ENCODE assay signal across 18 cellular contexts in genomic region chr2:237862528-237862895, GRCh38. TPM values are rescaled to one million over a fixed set of nuclear protein-coding genes. Genes with fewer than 3 reads are reported as not detected.
DNase-seq lines count a peak whose midpoint lies in the region; ATAC-seq and TF ChIP-seq lines count a peak whose summit lies in the region.
"Had no signal": no experiment of that assay in that cellular context is flagged by ENCODE, and none has a peak within 500 bp of the region (broad histone marks: within the 10 kb centered on the region; RNA-seq: fewer than 3 reads in every experiment).

No MANE protein-coding gene starts in this region.

- peaks cover 33% of the 10 kb centered on the region for H3K79me2 ChIP-seq in HCT116 (ENCODE audit: insufficient read depth, low read length)

- H3K9me3 ChIP-seq in HCT116 (ENCODE audit: control insufficient read depth in 1 of 2, insufficient read depth in 1 of 2, low read depth in 1 of 2, low read length in 2 of 2) (no peaks in the 10 kb centered on the region), body of pancreas (no peaks in the 10 kb centered on the region), stomach smooth muscle (ENCODE audit: control insufficient read depth in 2 of 2, low read length in 2 of 2) (no peaks in the 10 kb centered on the region)
- H3K9me3 ChIP-seq: esophagus squamous epithelium had no signal

- CTCF ChIA-PET in HCT116 (lab: Charles Lee): interaction anchor here (2.0 kb wide), 1 partner anchor 61 kb away, joined by 7 read pairs; no protein-coding TSS in a partner anchor

- no peak overlapping the region for H2AFZ ChIP-seq in HCT116 (ENCODE audit: low read depth, low read length, poor library complexity, severe bottlenecking)

- peak overlapping the region; percentile 90 for H3K27ac ChIP-seq in HCT116 (ENCODE audit: low read depth, low read length)
- peak overlapping the region; percentile 55 to 96 (median 90) for H3K27ac ChIP-seq in body of pancreas
- peak overlapping the region; percentile 94 for H3K27ac ChIP-seq in stomach smooth muscle (ENCODE audit: low read length)
- H3K27ac ChIP-seq: cardiac muscle cell had no signal

- H3K36me3 ChIP-seq in HCT116 (ENCODE audit: control insufficient read depth in 1 of 2, insufficient read depth in 2 of 2, low read length in 2 of 2) (no peaks in the 10 kb centered on the region), body of pancreas (replicated peaks in 1 of 2; ENCODE audit: insufficient read depth in 1 of 2, low read depth in 2 of 2) (no peaks in the 10 kb centered on the region), stomach smooth muscle (ENCODE audit: control insufficient read depth in 2 of 2, insufficient read depth in 2 of 2, low read length in 2 of 2) (no peaks in the 10 kb centered on the region)
- H3K36me3 ChIP-seq: cardiac muscle cell, esophagus squamous epithelium had no signal

- ATAC-seq in HCT116: no peak
- ATAC-seq in body of pancreas: no peak
- no peak for ATAC-seq in HG03139 (IDR thresholded peaks at IDR 0.05; ENCODE audit: unreplicated experiment)

- POLR2A ChIA-PET in HCT116 (lab: Charles Lee): no interaction called here

- H3K9me2 ChIP-seq in HCT116 (ENCODE audit: insufficient read depth): no peaks in the 10 kb centered on the region

- peaks cover 69 to 89% of the 10 kb centered on the region in 2 experiments for H3K4me1 ChIP-seq in HCT116 (ENCODE audit: control insufficient read depth in 1 of 2, insufficient read depth in 2 of 2, low read length in 2 of 2)
- peaks cover 79% of the 10 kb centered on the region for H3K4me1 ChIP-seq in body of pancreas
- H3K4me1 ChIP-seq in stomach smooth muscle (ENCODE audit: control insufficient read depth, insufficient read depth, low read length): peaks cover 58% of the 10 kb centered on the region

- H4K20me1 ChIP-seq in HCT116 (ENCODE audit: insufficient read depth): no peaks in the 10 kb centered on the region

- peak overlapping the region; percentile 93 for H3K4me2 ChIP-seq in HCT116 (ENCODE audit: low read length)

- H3K27me3 ChIP-seq in HCT116 (ENCODE audit: insufficient read depth, low read length) (no peaks in the 10 kb centered on the region), body of pancreas (no peaks in the 10 kb centered on the region), stomach smooth muscle (ENCODE audit: control insufficient read depth in 1 of 2, insufficient read depth in 2 of 2, low read length in 2 of 2) (no peaks in the 10 kb centered on the region)

- 67 to 70% methylated on average over 4 to 8 of the region's 8 CpGs for whole genome bisulfite sequencing in body of pancreas, 2 donors

- TF ChIP-seq CTCF in HCT116 (IDR thresholded peaks at IDR 0.05 in 2 of 3, conservative IDR thresholded peaks at IDR 0.05 in 1 of 3; ENCODE audit: borderline replicate concordance in 1 of 3, insufficient read depth in 1 of 3, low read depth in 2 of 3, low read length in 2 of 3) (no peak), body of pancreas (IDR thresholded peaks at IDR 0.05) (no peak)

- TF ChIP-seq RAD21 in HCT116 (IDR thresholded peaks at IDR 0.05; ENCODE audit: low read depth): no peak

- intact Hi-C loops in HCT116 (cut with micrococcal nuclease): loop anchor here (5.0 kb wide), 1 partner anchor 60 kb away; no protein-coding TSS in a partner anchor
- intact Hi-C loops in body of pancreas (cut with DNase I): no loop called here

- RAD21 ChIA-PET in HCT116 (lab: Charles Lee; ENCODE audit: low non-redundant PET in 1 of 2, low total read pairs in 2 of 2, uncharacterized antibody in 2 of 2, unreplicated experiment in 2 of 2): no interaction called here

- H3K9ac ChIP-seq in HCT116 (ENCODE audit: low read length) (peak overlapping the region; percentile 65), stomach smooth muscle (ENCODE audit: low read length in 2 of 2) (peak overlapping the region; percentile 55 to 66)

- TF ChIP-seq POLR2A in HCT116 (IDR thresholded peaks at IDR 0.05; ENCODE audit: borderline replicate concordance, extremely low read depth, insufficient read depth, insufficient read length): no peak
- no peak for TF ChIP-seq POLR2A in body of pancreas (IDR thresholded peaks at IDR 0.05)

- H3K4me3 ChIP-seq in HCT116 (replicated peaks in 1 of 2; ENCODE audit: low read depth in 1 of 2, low read length in 2 of 2) (no peak overlapping the region), body of pancreas (no peak overlapping the region), stomach smooth muscle (ENCODE audit: low read length in 2 of 2) (peak overlapping the region in 1 of 2 donors; percentile 35)
- H3K4me3 ChIP-seq: cardiac muscle cell, esophagus squamous epithelium had no signal

- no TSS peak for BruUV-seq in HCT116 (replicated peaks; lab: Mats Ljungman, UMichigan)

- no peak for DNase-seq in HCT116 (ENCODE audit: low read depth, low spot score)
- DNase-seq in body of pancreas: peak in 1 of 4 donors; percentile 11
- DNase-seq in mesenteric fat pad (ENCODE audit: low spot score): peak; percentile 86
- no peak for DNase-seq in stimulated activated CD4-positive, alpha-beta T cell treated with anti-CD3 and anti-CD28 coated beads, Interleukin-2, amount 100 ng/mL, for 48 hours
- no peak for DNase-seq in NCI-H1048 (lab: John Stamatoyannopoulos, UW)
- DNase-seq: activated CD4-positive, alpha-beta T cell treated with anti-CD3 and anti-CD28 coated beads for 4 hours; Calu3; effector memory CD4-positive, alpha-beta T cell; esophagus squamous epithelium; HFFc6; KBM-7; NCI-H2081; RPMI8226; stimulated activated CD8-positive, alpha-beta memory T cell treated with anti-CD3 and anti-CD28 coated beads, Interleukin-4, amount 100 ng/mL, for 48 hours; substantia nigra had no signal

TF ChIP-seq in HCT116, 20 proteins besides CTCF, POLR2A, EP300 and RAD21:
- TF ChIP-seq TCF7L2 (IDR thresholded peaks at IDR 0.05; ENCODE audit: borderline replicate concordance, extremely low read depth, insufficient read depth, insufficient read length) (no peak), CEBPB (IDR thresholded peaks at IDR 0.05; ENCODE audit: low read depth) (no peak), SIN3A (IDR thresholded peaks at IDR 0.05; ENCODE audit: low read depth) (no peak), ELF1 (IDR thresholded peaks at IDR 0.05; ENCODE audit: borderline replicate concordance, low read depth) (no peak), SRF (IDR thresholded peaks at IDR 0.05; ENCODE audit: low read depth) (no peak)
TF ChIP-seq in HCT116: peak in this region for 0.

RNA-seq across cellular contexts. Expression of gene RAMP1, which starts 3.1 kb away (rescaled TPM):
- total RNA-seq in HCT116 (2021; ENCODE audit: unreplicated experiment): 23.4 TPM
- polyA plus RNA-seq in HCT116 (2012): 41.1 and 42.2 TPM in 2 replicates
- total RNA-seq in body of pancreas: 10 to 100 TPM; 74.2 to 85.4 TPM
- total RNA-seq in mesenteric fat pad: 21.8 TPM
